1 cellular context compared by ENCODE assay signal in the genomic region with DNA sequence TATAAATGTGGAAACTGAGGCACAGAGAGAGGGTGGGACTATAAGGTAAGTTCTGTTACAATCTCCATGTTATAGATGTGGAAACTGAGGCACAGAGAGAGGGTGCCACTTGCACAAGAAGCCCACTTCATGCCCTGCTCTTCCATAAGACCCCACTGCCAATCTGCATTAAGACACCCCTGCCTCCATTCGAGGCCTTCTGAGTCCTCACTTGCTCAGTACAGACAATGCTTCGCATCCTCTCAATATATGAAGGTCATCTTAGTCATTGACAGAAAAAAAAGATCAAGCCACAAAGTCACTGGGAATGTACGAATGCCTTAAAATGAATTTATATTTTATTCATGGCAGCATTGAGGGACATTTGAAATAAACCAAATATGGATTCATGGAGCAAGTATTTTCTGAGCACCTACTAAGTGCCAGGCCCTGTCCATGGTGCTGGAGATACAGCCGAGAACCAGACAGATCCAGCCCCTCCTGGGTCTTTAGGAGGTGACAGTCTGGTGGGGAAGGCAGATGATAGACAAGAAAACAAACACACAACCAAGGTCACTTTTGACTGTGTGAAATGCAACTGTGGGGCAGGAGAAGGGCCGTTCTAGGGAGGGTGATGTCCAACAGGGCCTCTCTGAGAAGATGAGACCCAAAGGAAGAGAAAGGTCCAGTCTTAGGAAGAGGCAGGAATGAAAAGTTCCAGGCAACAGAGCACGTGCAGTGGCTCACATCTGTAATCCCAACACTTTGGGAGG.
TF ChIP-seq lines count a peak whose summit lies in the region.

No MANE protein-coding gene starts in this region.

TF ChIP-seq in SK-N-SH, 30 proteins besides CTCF, POLR2A, EP300 and RAD21:
- TF ChIP-seq, protein P1, sequence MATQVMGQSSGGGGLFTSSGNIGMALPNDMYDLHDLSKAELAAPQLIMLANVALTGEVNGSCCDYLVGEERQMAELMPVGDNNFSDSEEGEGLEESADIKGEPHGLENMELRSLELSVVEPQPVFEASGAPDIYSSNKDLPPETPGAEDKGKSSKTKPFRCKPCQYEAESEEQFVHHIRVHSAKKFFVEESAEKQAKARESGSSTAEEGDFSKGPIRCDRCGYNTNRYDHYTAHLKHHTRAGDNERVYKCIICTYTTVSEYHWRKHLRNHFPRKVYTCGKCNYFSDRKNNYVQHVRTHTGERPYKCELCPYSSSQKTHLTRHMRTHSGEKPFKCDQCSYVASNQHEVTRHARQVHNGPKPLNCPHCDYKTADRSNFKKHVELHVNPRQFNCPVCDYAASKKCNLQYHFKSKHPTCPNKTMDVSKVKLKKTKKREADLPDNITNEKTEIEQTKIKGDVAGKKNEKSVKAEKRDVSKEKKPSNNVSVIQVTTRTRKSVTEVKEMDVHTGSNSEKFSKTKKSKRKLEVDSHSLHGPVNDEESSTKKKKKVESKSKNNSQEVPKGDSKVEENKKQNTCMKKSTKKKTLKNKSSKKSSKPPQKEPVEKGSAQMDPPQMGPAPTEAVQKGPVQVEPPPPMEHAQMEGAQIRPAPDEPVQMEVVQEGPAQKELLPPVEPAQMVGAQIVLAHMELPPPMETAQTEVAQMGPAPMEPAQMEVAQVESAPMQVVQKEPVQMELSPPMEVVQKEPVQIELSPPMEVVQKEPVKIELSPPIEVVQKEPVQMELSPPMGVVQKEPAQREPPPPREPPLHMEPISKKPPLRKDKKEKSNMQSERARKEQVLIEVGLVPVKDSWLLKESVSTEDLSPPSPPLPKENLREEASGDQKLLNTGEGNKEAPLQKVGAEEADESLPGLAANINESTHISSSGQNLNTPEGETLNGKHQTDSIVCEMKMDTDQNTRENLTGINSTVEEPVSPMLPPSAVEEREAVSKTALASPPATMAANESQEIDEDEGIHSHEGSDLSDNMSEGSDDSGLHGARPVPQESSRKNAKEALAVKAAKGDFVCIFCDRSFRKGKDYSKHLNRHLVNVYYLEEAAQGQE (IDR thresholded peaks at IDR 0.05; ENCODE audit: low read depth, low read length): peak; percentile 90
- TF ChIP-seq NFIC (IDR thresholded peaks at IDR 0.05; ENCODE audit: borderline replicate concordance): no peak
